Comparison of ENCODE assay signal across 19 cellular contexts in the genomic region with DNA sequence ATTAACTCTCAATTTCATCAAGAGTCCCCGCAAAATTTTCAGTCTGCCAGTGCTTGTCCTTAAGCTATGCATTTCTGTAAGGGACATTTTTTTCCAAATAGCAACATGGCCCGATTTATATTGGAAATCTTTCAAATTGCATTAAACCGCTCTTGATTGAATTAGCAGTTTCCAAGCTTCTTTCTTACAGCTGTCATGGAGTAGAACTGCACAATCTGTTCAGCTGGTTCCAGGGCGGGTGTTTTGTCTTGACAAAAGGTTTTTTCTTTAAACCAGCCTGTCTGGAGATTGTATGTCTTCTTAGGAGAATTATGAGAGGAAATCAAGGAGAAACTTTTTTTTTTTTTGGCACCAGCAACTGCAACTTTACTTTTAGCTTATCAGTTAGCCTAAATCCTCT.
DNase-seq lines count a peak whose midpoint lies in the region; ATAC-seq, FAIRE-seq and TF ChIP-seq lines count a peak whose summit lies in the region.
"Had no signal": no experiment of that assay in that cellular context is flagged by ENCODE, and none has a peak within 500 bp of the region (broad histone marks: within the 10 kb centered on the region; RNA-seq: fewer than 3 reads in every experiment).

No MANE protein-coding gene starts in this region.

- H3K4me1 Mint-ChIP-seq in GM23338 = no peaks in the 10 kb centered on the region
- H3K4me1 Mint-ChIP-seq: IgD-negative memory B cell had no signal

- H4K8ac ChIP-seq in mesendoderm (ENCODE audit: low read depth, low read length) = no peak overlapping the region

- no peak overlapping the region for H3K27ac Mint-ChIP-seq in GM23338
- H3K27ac Mint-ChIP-seq: CD4-positive, alpha-beta T cell; IgD-negative memory B cell had no signal

- H3F3A ChIP-seq in GM23338 (replicated peaks; ENCODE audit: low read depth) = no peaks in the 10 kb centered on the region
- H3F3A ChIP-seq in SK-N-SH (replicated peaks; ENCODE audit: insufficient read depth) = no peaks in the 10 kb centered on the region
- H3F3A ChIP-seq in smooth muscle cell (ENCODE audit: low read depth) = peaks cover 6% of the 10 kb centered on the region

- in situ Hi-C loops in HAP-1 (cut with MboI; ENCODE audit: low sequenced_read_pairs) = no loop called here

- H3K4me2 ChIP-seq in GM23338 (no peak overlapping the region), SK-N-SH (no peak overlapping the region), mesendoderm (ENCODE audit: low read length) (no peak overlapping the region), smooth muscle cell (peak overlapping the region; percentile 67)

- H4K5ac ChIP-seq in mesendoderm (ENCODE audit: low read length) = no peak overlapping the region

- H3K56ac ChIP-seq in mesendoderm (ENCODE audit: low read length) = no peak overlapping the region

- H3K36me3 ChIP-seq in GM23338 (ENCODE audit: insufficient read depth) (peaks cover 8% of the 10 kb centered on the region), SK-N-SH (replicated peaks in 1 of 2; ENCODE audit: control insufficient read depth in 1 of 2, insufficient read depth in 2 of 2, low read length in 1 of 2) (no peaks in the 10 kb centered on the region), mesendoderm (ENCODE audit: control insufficient read depth, insufficient read depth, low read length) (no peaks in the 10 kb centered on the region), smooth muscle cell (ENCODE audit: low read depth) (no peaks in the 10 kb centered on the region), HAP-1 (replicated peaks) (no peaks in the 10 kb centered on the region), lower lobe of right lung (no peaks in the 10 kb centered on the region)

- H4K20me1 ChIP-seq in GM23338 (replicated peaks; ENCODE audit: insufficient read depth) (no peaks in the 10 kb centered on the region), SK-N-SH (ENCODE audit: insufficient read depth) (no peaks in the 10 kb centered on the region), smooth muscle cell (ENCODE audit: low read depth) (no peaks in the 10 kb centered on the region)

- no peak overlapping the region for H2BK5ac ChIP-seq in mesendoderm (ENCODE audit: low read length)

- no peaks in the 10 kb centered on the region for H3K9me2 ChIP-seq in GM23338 (ENCODE audit: insufficient read depth)
- H3K9me2 ChIP-seq in SK-N-SH = no peaks in the 10 kb centered on the region

- H3K18ac ChIP-seq in mesendoderm (ENCODE audit: low read length) = no peak overlapping the region

- POLR2A ChIA-PET in SK-N-SH (lab: Yijun Ruan, JAX) = no interaction called here

- H2AFZ ChIP-seq in GM23338 = peak overlapping the region; percentile 20; the same call in 1 of the 2 replicates
- H2AFZ ChIP-seq in SK-N-SH (ENCODE audit: low read depth) = no peak overlapping the region
- H2AFZ ChIP-seq in smooth muscle cell (ENCODE audit: low read depth) = no peak overlapping the region
- H2AFZ ChIP-seq: GM23248 had no signal

- FAIRE-seq in GM19239 (lab: Jason Lieb, UNC) = no peak
- FAIRE-seq: D721Med, G401.6, GM12891, HepG2 had no signal

- peak overlapping the region; percentile 23 for H2BK120ac ChIP-seq in mesendoderm (ENCODE audit: low read depth, low read length)

- H3K27me3 ChIP-seq in GM23338 (ENCODE audit: insufficient read depth) (no peaks in the 10 kb centered on the region), SK-N-SH (ENCODE audit: insufficient read depth) (no peaks in the 10 kb centered on the region), mesendoderm (ENCODE audit: insufficient read depth, low read length, poor library complexity) (no peaks in the 10 kb centered on the region), smooth muscle cell (ENCODE audit: low read depth) (no peaks in the 10 kb centered on the region), HAP-1 (ENCODE audit: low read depth) (no peaks in the 10 kb centered on the region), lower lobe of right lung (ENCODE audit: low read depth) (no peaks in the 10 kb centered on the region)

- no peak overlapping the region for H2BK15ac ChIP-seq in mesendoderm (replicated peaks; ENCODE audit: low read depth)

- H3K79me1 ChIP-seq in mesendoderm (ENCODE audit: low read length) = no peaks in the 10 kb centered on the region

- H3K27ac ChIP-seq in GM23338 (ENCODE audit: low read depth) (no peak overlapping the region), SK-N-SH (ENCODE audit: low read depth in 2 of 2, low read length in 1 of 2) (no peak overlapping the region), mesendoderm (ENCODE audit: low read depth, low read length) (no peak overlapping the region), smooth muscle cell (ENCODE audit: low read depth) (peak overlapping the region; percentile 36), lower lobe of right lung (no peak overlapping the region)
- H3K27ac ChIP-seq: C4-2B, GM23248 had no signal

- H3K9ac ChIP-seq in SK-N-SH = no peak overlapping the region
- H3K9ac ChIP-seq in mesendoderm (ENCODE audit: low read length) = no peak overlapping the region
- no peak overlapping the region for H3K9ac ChIP-seq in smooth muscle cell (ENCODE audit: low read depth)
- H3K9ac ChIP-seq: GM23248 had no signal

- no peak overlapping the region for H3K4me3 Mint-ChIP-seq in GM23338
- H3K4me3 Mint-ChIP-seq: CD4-positive, alpha-beta T cell; IgD-negative memory B cell had no signal

- no peak overlapping the region for H2AK5ac ChIP-seq in mesendoderm (ENCODE audit: low read length)

- H3K4ac ChIP-seq in mesendoderm (ENCODE audit: low read depth, low read length) = no peak overlapping the region

- TF ChIP-seq CTCF in GM23338 (conservative IDR thresholded peaks at IDR 0.05; ENCODE audit: low read depth in 2 of 2) (no peak), SK-N-SH (IDR thresholded peaks at IDR 0.05) (no peak), smooth muscle cell (IDR thresholded peaks at IDR 0.05; ENCODE audit: borderline replicate concordance, insufficient read depth, poor library complexity, severe bottlenecking) (no peak), lower lobe of right lung (IDR thresholded peaks at IDR 0.05) (no peak)

- ATAC-seq in GM23338 (no peak), GM21717 (IDR thresholded peaks at IDR 0.05; ENCODE audit: unreplicated experiment) (no peak), lower lobe of right lung (no peak)
- ATAC-seq: HepG2 had no signal

- H3K79me2 ChIP-seq in GM23338 (replicated peaks; ENCODE audit: insufficient read depth) (no peaks in the 10 kb centered on the region), SK-N-SH (ENCODE audit: insufficient read depth) (no peaks in the 10 kb centered on the region), mesendoderm (ENCODE audit: control insufficient read depth, insufficient read depth, low read length) (no peaks in the 10 kb centered on the region), smooth muscle cell (ENCODE audit: low read depth) (no peaks in the 10 kb centered on the region)

- H3K4me3 ChIP-seq in GM23338 (no peak overlapping the region), SK-N-SH (ENCODE audit: low read depth in 2 of 2, low read length in 1 of 2) (no peak overlapping the region), mesendoderm (ENCODE audit: low read length) (no peak overlapping the region), smooth muscle cell (no peak overlapping the region), HAP-1 (no peak overlapping the region), lower lobe of right lung (no peak overlapping the region)
- H3K4me3 ChIP-seq: GM23248 had no signal

- no peak for TF ChIP-seq RAD21 in SK-N-SH (IDR thresholded peaks at IDR 0.05; ENCODE audit: low read length)

- no peaks in the 10 kb centered on the region for H3K27me3 Mint-ChIP-seq in GM23338 (ENCODE audit: insufficient read depth, low read depth, poor library complexity)
- H3K27me3 Mint-ChIP-seq: CD4-positive, alpha-beta T cell; IgD-negative memory B cell had no signal

- WGBS in SK-N-SH (ENCODE audit: low lambda C conversion rate) = 5% methylated on average over 4 of the region's 4 CpGs
- no CpG with 5 or more reads among the region's 4 CpGs for WGBS in mesendoderm (ENCODE audit: extremely low coverage, insufficient coverage, low lambda C conversion rate)
- 49% methylated on average over 4 of the region's 4 CpGs for WGBS in smooth muscle cell (ENCODE audit: low lambda C conversion rate)

- no peaks in the 10 kb centered on the region for H3K9me3 ChIP-seq in SK-N-SH
- peaks cover 3% of the 10 kb centered on the region for H3K9me3 ChIP-seq in smooth muscle cell (replicated peaks; ENCODE audit: low read depth)
- no peaks in the 10 kb centered on the region for H3K9me3 ChIP-seq in HAP-1
- H3K9me3 ChIP-seq in lower lobe of right lung = no peaks in the 10 kb centered on the region

- no peak overlapping the region for H3K23ac ChIP-seq in mesendoderm (ENCODE audit: low read length)

- H3K36me3 Mint-ChIP-seq in GM23338 (ENCODE audit: low read depth) = peaks cover 10% of the 10 kb centered on the region
- H3K36me3 Mint-ChIP-seq: IgD-negative memory B cell had no signal

- no peak for TF ChIP-seq EP300 in SK-N-SH (IDR thresholded peaks at IDR 0.05; ENCODE audit: borderline replicate concordance in 1 of 2, low read depth in 1 of 2, low read length in 1 of 2)

- intact Hi-C loops in lower lobe of right lung (cut with DNase I) = no loop called here

- no peaks in the 10 kb centered on the region for H3K4me1 ChIP-seq in GM23338 (ENCODE audit: insufficient read depth)
- no peaks in the 10 kb centered on the region for H3K4me1 ChIP-seq in SK-N-SH (ENCODE audit: control insufficient read depth in 1 of 2, insufficient read depth in 2 of 2, low read depth in 1 of 2, low read length in 1 of 2)
- H3K4me1 ChIP-seq in mesendoderm (ENCODE audit: control insufficient read depth, low read depth, low read length) = no peaks in the 10 kb centered on the region
- peaks cover 7% of the 10 kb centered on the region for H3K4me1 ChIP-seq in smooth muscle cell (ENCODE audit: low read depth)
- H3K4me1 ChIP-seq in HAP-1 = peaks cover 11% of the 10 kb centered on the region
- no peaks in the 10 kb centered on the region for H3K4me1 ChIP-seq in lower lobe of right lung
- H3K4me1 ChIP-seq: Caco-2 had no signal

- DNase-seq in GM23338 (ENCODE audit: low spot score) (no peak), SK-N-SH (peak; percentile 1), mesendoderm (no peak), smooth muscle cell (lab: John Stamatoyannopoulos, UW; ENCODE audit: unreplicated experiment) (no peak), GM19239 (ENCODE audit: insufficient read length, low spot score) (no peak), HAP-1 (ENCODE audit: low spot score in 2 of 2) (no peak), lower lobe of right lung (no peak)
- DNase-seq: Caco-2; CD4-positive, alpha-beta T cell; GM23248; H7; KBM-7 had no signal

- CTCF ChIA-PET in SK-N-SH (lab: Yijun Ruan, JAX) = no interaction called here

- H3K9me3 Mint-ChIP-seq in GM23338 = peaks cover 24% of the 10 kb centered on the region

TF ChIP-seq in SK-N-SH, 30 proteins besides CTCF, POLR2A, EP300 and RAD21 (continues in another document):
- TF ChIP-seq RCOR1 (IDR thresholded peaks at IDR 0.05; ENCODE audit: low read length) = 0 out of 2 replicates have a peak, but pooled peaks have one; percentile 9
